10 cellular contexts compared by ENCODE assay signal in the genomic region with DNA sequence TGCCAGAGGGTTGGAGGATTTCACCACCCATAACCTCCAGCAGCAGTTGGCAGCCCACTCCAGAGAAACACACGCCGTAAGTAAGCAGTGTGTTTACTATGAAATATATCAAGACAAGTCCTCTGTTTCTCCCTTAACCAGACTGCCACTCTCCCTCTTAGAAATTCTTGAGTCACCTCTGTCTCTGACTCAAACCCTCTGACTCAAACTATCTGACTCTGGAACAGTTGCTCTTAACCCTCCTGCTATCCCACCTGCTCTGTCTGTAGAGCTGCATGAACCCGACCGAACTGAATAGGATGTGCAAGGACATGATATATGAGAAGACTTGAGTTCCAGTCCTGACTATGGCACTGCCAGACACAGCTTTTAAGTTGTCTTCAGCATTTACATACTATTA. TPM values are rescaled to one million over a fixed set of nuclear protein-coding genes. Genes with fewer than 3 reads are reported as not detected.
DNase-seq lines count a peak whose midpoint lies in the region; ATAC-seq and TF ChIP-seq lines count a peak whose summit lies in the region.
"Had no signal": no experiment of that assay in that cellular context is flagged by ENCODE, and none has a peak within 500 bp of the region (broad histone marks: within the 10 kb centered on the region; RNA-seq: fewer than 3 reads in every experiment).

No MANE protein-coding gene starts in this region.

- TF ChIP-seq CTCF in HEK293 (tag by site-specific recombination; IDR thresholded peaks at IDR 0.05), result no peak

- no peak overlapping the region for H4K8ac ChIP-seq in mesenchymal stem cell (ENCODE audit: low read length)

- no peaks in the 10 kb centered on the region for H3K9me3 ChIP-seq in BLaER1 treated with 17β-estradiol and CSF1 and Interleukin-3, amounts not matched to agents 10 nM and 100 nM (replicated peaks in 1 of 11)
- no peaks in the 10 kb centered on the region for H3K9me3 ChIP-seq in HEK293 (ENCODE audit: control insufficient read depth, insufficient read depth, low read depth, low read length)
- no peaks in the 10 kb centered on the region for H3K9me3 ChIP-seq in mesenchymal stem cell (ENCODE audit: control insufficient read depth, low read length)
- H3K9me3 ChIP-seq: gastrocnemius medialis, HAP-1 had no signal

- H2BK12ac ChIP-seq in mesenchymal stem cell (ENCODE audit: low read length in 2 of 2), result no peak overlapping the region

- peak overlapping the region; percentile 20 for H2AK5ac ChIP-seq in mesenchymal stem cell (ENCODE audit: low read length, severe bottlenecking)

- no peak overlapping the region for H2BK5ac ChIP-seq in mesenchymal stem cell (ENCODE audit: low read depth, low read length, poor library complexity, severe bottlenecking)

- peaks cover 0 to 22% (median 10%) of the 10 kb centered on the region in 11 experiments; a peak in 12 of 22 replicates for H4K20me1 ChIP-seq in BLaER1 treated with 17β-estradiol and CSF1 and Interleukin-3, amounts not matched to agents 10 nM and 100 nM

- H3K14ac ChIP-seq in mesenchymal stem cell (ENCODE audit: low read length in 2 of 2), result no peak overlapping the region

- no peak overlapping the region for H2BK15ac ChIP-seq in mesenchymal stem cell (ENCODE audit: low read depth, poor library complexity, severe bottlenecking)

- POLR2A ChIA-PET in HEK293 (lab: Yijun Ruan, JAX), result interaction anchor here (0.6 to 2.9 kb wide), 4 partner anchors 17 to 167 kb away, joined by 4 to 16 read pairs (median 4); no protein-coding TSS in a partner anchor

- intact Hi-C loops in activated T-helper 2 cell treated with anti-CD3 and anti-CD28 coated beads, Interferon-gamma antibody, Interleukin-2, Interleukin-4, amounts not matched to agents 10 μg/mL and 5 μg/mL and 100 μg/mL, durations not matched to agents 14 hours and 24 hours and 36 hours (cut with micrococcal nuclease), result no loop called here

- H3K18ac ChIP-seq in mesenchymal stem cell (ENCODE audit: low read depth in 1 of 2, low read length in 2 of 2), result no peak overlapping the region

- no peak overlapping the region for H3K27ac Mint-ChIP-seq in activated T-helper 2 cell treated with anti-CD3 and anti-CD28 coated beads, Interferon-gamma antibody, Interleukin-2, Interleukin-4, amounts not matched to agents 10 μg/mL and 5 μg/mL and 100 μg/mL, durations not matched to agents 14 hours and 24 hours and 36 hours

- H3K4ac ChIP-seq in mesenchymal stem cell (ENCODE audit: low read depth in 1 of 2, low read length in 2 of 2), result no peak overlapping the region

- no peaks in the 10 kb centered on the region for H3K27me3 ChIP-seq in BLaER1 treated with 17β-estradiol and CSF1 and Interleukin-3, amounts not matched to agents 10 nM and 100 nM
- H3K27me3 ChIP-seq in mesenchymal stem cell (ENCODE audit: control insufficient read depth in 1 of 2, insufficient read depth in 1 of 2, low read length in 2 of 2), result no peaks in the 10 kb centered on the region
- H3K27me3 ChIP-seq: gastrocnemius medialis had no signal

- no peak for DNase-seq in activated T-helper 2 cell treated with anti-CD3 and anti-CD28 coated beads, Interferon-gamma antibody, Interleukin-2, Interleukin-4, amounts not matched to agents 10 μg/mL and 5 μg/mL and 100 μg/mL, durations not matched to agents 14 hours and 24 hours and 36 hours (ENCODE audit: low spot score)
- DNase-seq in mesenchymal stem cell, result peak; percentile 80
- no peak for DNase-seq in NCI-H69 (lab: John Stamatoyannopoulos, UW)
- DNase-seq in activated effector memory CD4-positive, alpha-beta T cell treated with Interleukin-2 at 50 U/mL for 16 hours, result no peak
- DNase-seq: gastrocnemius medialis had no signal

- H3K36me3 ChIP-seq in BLaER1 treated with 17β-estradiol and CSF1 and Interleukin-3, amounts not matched to agents 10 nM and 100 nM, result peaks cover 9 to 77% (median 42%) of the 10 kb centered on the region in 11 experiments; a peak in 19 of 22 replicates
- H3K36me3 ChIP-seq in HEK293 (ENCODE audit: control insufficient read depth in 2 of 2, insufficient read depth in 1 of 2, low read length in 2 of 2), result peaks cover 0 to 21% of the 10 kb centered on the region in 2 experiments; a peak in 1 of 3 replicates
- H3K36me3 ChIP-seq in mesenchymal stem cell (ENCODE audit: control insufficient read depth in 1 of 2, insufficient read depth in 2 of 2, low read depth in 1 of 2, low read length in 2 of 2), result peaks cover 34 to 46% of the 10 kb centered on the region in 2 experiments

- no peaks in the 10 kb centered on the region for H3K9me3 Mint-ChIP-seq in activated T-helper 2 cell treated with anti-CD3 and anti-CD28 coated beads, Interferon-gamma antibody, Interleukin-2, Interleukin-4, amounts not matched to agents 10 μg/mL and 5 μg/mL and 100 μg/mL, durations not matched to agents 14 hours and 24 hours and 36 hours

- WGBS in mesenchymal stem cell, result 13% methylated on average over 4 of the region's 4 CpGs

- H3K79me1 ChIP-seq in mesenchymal stem cell (replicated peaks; ENCODE audit: low read length, poor library complexity, severe bottlenecking), result peaks cover 27% of the 10 kb centered on the region

- CTCF ChIA-PET in HEK293 (lab: Yijun Ruan, JAX), result interaction anchor here (0.5 to 3.8 kb wide), 3 partner anchors 14 to 905 kb away, joined by 3 to 17 read pairs (median 4); a partner anchor contains a TSS

- no peak overlapping the region for H3K23ac ChIP-seq in mesenchymal stem cell (ENCODE audit: low read length in 2 of 2)

- H3K4me3 ChIP-seq in BLaER1 treated with 17β-estradiol and CSF1 and Interleukin-3, amounts not matched to agents 10 nM and 100 nM, result no peak overlapping the region
- H3K4me3 ChIP-seq in HEK293 (ENCODE audit: low read depth, low read length) (no peak overlapping the region), mesenchymal stem cell (ENCODE audit: insufficient read depth in 1 of 2, low read depth in 1 of 2, low read length in 2 of 2) (no peak overlapping the region)

- no peak overlapping the region for H4K91ac ChIP-seq in mesenchymal stem cell (ENCODE audit: low read length)

- peak overlapping the region in 6 of 11 experiments; percentile 68 to 99 (median 84); a peak in 5 of 22 replicates for H3K4me2 ChIP-seq in BLaER1 treated with 17β-estradiol and CSF1 and Interleukin-3, amounts not matched to agents 10 nM and 100 nM
- peak overlapping the region; percentile 33 for H3K4me2 ChIP-seq in mesenchymal stem cell (ENCODE audit: low read length, poor library complexity, severe bottlenecking)

- peak overlapping the region; percentile 39 for H3K4me3 Mint-ChIP-seq in activated T-helper 2 cell treated with anti-CD3 and anti-CD28 coated beads, Interferon-gamma antibody, Interleukin-2, Interleukin-4, amounts not matched to agents 10 μg/mL and 5 μg/mL and 100 μg/mL, durations not matched to agents 14 hours and 24 hours and 36 hours (ENCODE audit: low read depth)

- peaks cover 19 to 45% (median 30%) of the 10 kb centered on the region in 10 experiments for H3K4me1 ChIP-seq in BLaER1 treated with 17β-estradiol and CSF1 and Interleukin-3, amounts not matched to agents 10 nM and 100 nM
- H3K4me1 ChIP-seq in HEK293 (ENCODE audit: control insufficient read depth, insufficient read depth, low read length), result peaks cover 5% of the 10 kb centered on the region; the same call in 1 of the 2 replicates
- H3K4me1 ChIP-seq in mesenchymal stem cell (ENCODE audit: control insufficient read depth, insufficient read depth, low read depth, low read length), result peaks cover 10% of the 10 kb centered on the region

- no peak overlapping the region for H2AFZ ChIP-seq in mesenchymal stem cell (ENCODE audit: low read depth, low read length)

- no peaks in the 10 kb centered on the region for H3K27me3 Mint-ChIP-seq in activated T-helper 2 cell treated with anti-CD3 and anti-CD28 coated beads, Interferon-gamma antibody, Interleukin-2, Interleukin-4, amounts not matched to agents 10 μg/mL and 5 μg/mL and 100 μg/mL, durations not matched to agents 14 hours and 24 hours and 36 hours (ENCODE audit: low read depth)

- H3K4me1 Mint-ChIP-seq in activated T-helper 2 cell treated with anti-CD3 and anti-CD28 coated beads, Interferon-gamma antibody, Interleukin-2, Interleukin-4, amounts not matched to agents 10 μg/mL and 5 μg/mL and 100 μg/mL, durations not matched to agents 14 hours and 24 hours and 36 hours (ENCODE audit: low read depth), result peaks cover 23% of the 10 kb centered on the region

- no peak overlapping the region for H3K27ac ChIP-seq in BLaER1 treated with 17β-estradiol and CSF1 and Interleukin-3, amounts not matched to agents 10 nM and 100 nM
- no peak overlapping the region for H3K27ac ChIP-seq in HEK293 (ENCODE audit: extremely low read depth, low read depth, low read length)
- peak overlapping the region; percentile 63 for H3K27ac ChIP-seq in mesenchymal stem cell (ENCODE audit: low read length, poor library complexity, severe bottlenecking)

- no peak overlapping the region for H3K9ac ChIP-seq in BLaER1 treated with 17β-estradiol and CSF1 and Interleukin-3, amounts not matched to agents 10 nM and 100 nM
- peak overlapping the region; percentile 45 for H3K9ac ChIP-seq in mesenchymal stem cell (ENCODE audit: low read length)

- ATAC-seq in HG02623 (IDR thresholded peaks at IDR 0.05; ENCODE audit: unreplicated experiment), result no peak
- ATAC-seq in GM19452 (IDR thresholded peaks at IDR 0.05; ENCODE audit: unreplicated experiment), result no peak
- ATAC-seq: gastrocnemius medialis had no signal

- peaks cover 15% of the 10 kb centered on the region for H3K36me3 Mint-ChIP-seq in activated T-helper 2 cell treated with anti-CD3 and anti-CD28 coated beads, Interferon-gamma antibody, Interleukin-2, Interleukin-4, amounts not matched to agents 10 μg/mL and 5 μg/mL and 100 μg/mL, durations not matched to agents 14 hours and 24 hours and 36 hours (ENCODE audit: low read depth)

- H2BK120ac ChIP-seq in mesenchymal stem cell (ENCODE audit: low read depth, low read length), result no peak overlapping the region

TF ChIP-seq in HEK293, 187 proteins besides CTCF, POLR2A, EP300 and RAD21 (continues in another document):
- TF ChIP-seq, protein P1, sequence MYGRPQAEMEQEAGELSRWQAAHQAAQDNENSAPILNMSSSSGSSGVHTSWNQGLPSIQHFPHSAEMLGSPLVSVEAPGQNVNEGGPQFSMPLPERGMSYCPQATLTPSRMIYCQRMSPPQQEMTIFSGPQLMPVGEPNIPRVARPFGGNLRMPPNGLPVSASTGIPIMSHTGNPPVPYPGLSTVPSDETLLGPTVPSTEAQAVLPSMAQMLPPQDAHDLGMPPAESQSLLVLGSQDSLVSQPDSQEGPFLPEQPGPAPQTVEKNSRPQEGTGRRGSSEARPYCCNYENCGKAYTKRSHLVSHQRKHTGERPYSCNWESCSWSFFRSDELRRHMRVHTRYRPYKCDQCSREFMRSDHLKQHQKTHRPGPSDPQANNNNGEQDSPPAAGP (tag by site-specific recombination; IDR thresholded peaks at IDR 0.05), result 0 out of 2 replicates have a peak, but pooled peaks have one; percentile 23

RNA-seq across cellular contexts. Expression of a gene that starts 14.1 kb away (rescaled TPM):
- total RNA-seq in activated T-helper 2 cell treated with anti-CD3 and anti-CD28 coated beads, Interferon-gamma antibody, Interleukin-2, Interleukin-4, amounts not matched to agents 10 μg/mL and 5 μg/mL and 100 μg/mL, durations not matched to agents 14 hours and 24 hours and 36 hours, result 23.1 and 24.2 TPM in 2 replicates
- 9.4 TPM for polyA plus RNA-seq in mesenchymal stem cell (2013, experiment 1 of 2)
- 9.0 TPM for polyA plus RNA-seq in mesenchymal stem cell (2013, experiment 2 of 2)

RNA-seq across cellular contexts. Expression of a gene that starts 57.1 kb away (rescaled TPM):
- total RNA-seq in activated T-helper 2 cell treated with anti-CD3 and anti-CD28 coated beads, Interferon-gamma antibody, Interleukin-2, Interleukin-4, amounts not matched to agents 10 μg/mL and 5 μg/mL and 100 μg/mL, durations not matched to agents 14 hours and 24 hours and 36 hours, result 105 and 112 TPM in 2 replicates
- 34.6 TPM for polyA plus RNA-seq in mesenchymal stem cell (2013, experiment 1 of 2)
- 33.6 TPM for polyA plus RNA-seq in mesenchymal stem cell (2013, experiment 2 of 2)
